1 cellular context compared by ENCODE assay signal in the genomic region with DNA sequence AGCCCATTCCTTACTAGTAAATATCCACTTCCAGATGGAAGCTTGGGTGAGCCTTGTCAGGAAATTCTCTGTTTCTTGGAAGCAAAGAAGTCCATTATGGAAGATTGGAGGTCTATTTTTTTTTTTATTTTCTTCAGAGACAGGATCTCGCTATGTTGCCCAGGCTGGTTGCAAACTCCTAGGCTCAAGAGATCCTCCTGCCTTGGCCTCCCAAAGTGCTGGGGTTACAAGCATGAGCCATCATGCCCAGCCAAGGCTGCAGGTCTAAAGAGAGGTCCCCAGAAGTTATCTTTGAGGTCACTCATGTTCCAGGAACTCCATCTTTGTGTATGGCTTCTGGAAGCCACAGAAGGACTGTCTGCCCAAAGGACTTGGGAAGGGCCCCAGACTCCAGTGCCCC.
TF ChIP-seq lines count a peak whose summit lies in the region.

No MANE protein-coding gene starts in this region.

TF ChIP-seq in HCT116, 20 proteins besides CTCF, POLR2A, EP300 and RAD21:
- TF ChIP-seq, protein P1, sequence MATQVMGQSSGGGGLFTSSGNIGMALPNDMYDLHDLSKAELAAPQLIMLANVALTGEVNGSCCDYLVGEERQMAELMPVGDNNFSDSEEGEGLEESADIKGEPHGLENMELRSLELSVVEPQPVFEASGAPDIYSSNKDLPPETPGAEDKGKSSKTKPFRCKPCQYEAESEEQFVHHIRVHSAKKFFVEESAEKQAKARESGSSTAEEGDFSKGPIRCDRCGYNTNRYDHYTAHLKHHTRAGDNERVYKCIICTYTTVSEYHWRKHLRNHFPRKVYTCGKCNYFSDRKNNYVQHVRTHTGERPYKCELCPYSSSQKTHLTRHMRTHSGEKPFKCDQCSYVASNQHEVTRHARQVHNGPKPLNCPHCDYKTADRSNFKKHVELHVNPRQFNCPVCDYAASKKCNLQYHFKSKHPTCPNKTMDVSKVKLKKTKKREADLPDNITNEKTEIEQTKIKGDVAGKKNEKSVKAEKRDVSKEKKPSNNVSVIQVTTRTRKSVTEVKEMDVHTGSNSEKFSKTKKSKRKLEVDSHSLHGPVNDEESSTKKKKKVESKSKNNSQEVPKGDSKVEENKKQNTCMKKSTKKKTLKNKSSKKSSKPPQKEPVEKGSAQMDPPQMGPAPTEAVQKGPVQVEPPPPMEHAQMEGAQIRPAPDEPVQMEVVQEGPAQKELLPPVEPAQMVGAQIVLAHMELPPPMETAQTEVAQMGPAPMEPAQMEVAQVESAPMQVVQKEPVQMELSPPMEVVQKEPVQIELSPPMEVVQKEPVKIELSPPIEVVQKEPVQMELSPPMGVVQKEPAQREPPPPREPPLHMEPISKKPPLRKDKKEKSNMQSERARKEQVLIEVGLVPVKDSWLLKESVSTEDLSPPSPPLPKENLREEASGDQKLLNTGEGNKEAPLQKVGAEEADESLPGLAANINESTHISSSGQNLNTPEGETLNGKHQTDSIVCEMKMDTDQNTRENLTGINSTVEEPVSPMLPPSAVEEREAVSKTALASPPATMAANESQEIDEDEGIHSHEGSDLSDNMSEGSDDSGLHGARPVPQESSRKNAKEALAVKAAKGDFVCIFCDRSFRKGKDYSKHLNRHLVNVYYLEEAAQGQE (IDR thresholded peaks at IDR 0.05; ENCODE audit: low read depth) = no peak
TF ChIP-seq in HCT116: peak in this region for 0.
